In the genomic region with DNA sequence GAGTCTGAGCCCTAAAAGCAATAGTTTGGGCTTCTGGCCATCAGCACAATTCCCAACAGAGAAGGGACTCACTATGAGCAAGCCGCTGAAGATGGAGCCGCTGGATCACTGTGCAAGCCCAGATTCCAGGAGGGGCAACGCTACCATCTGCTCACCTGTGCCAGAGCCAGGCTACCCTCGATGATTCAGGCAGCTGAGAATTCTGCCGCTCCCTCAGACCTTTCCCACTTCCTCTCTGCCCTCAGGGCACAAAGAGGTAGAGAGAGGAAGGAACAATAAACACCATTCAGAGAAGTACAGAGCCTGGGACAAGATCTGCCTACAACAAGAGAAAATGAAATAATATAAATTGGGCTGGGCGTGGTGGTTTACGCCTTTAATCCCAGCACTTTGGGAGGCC, we compare ENCODE assay signal across 1 cellular context.
A peak's percentile ranks its signal among the peaks of the same experiment; 100 is the strongest.
TF ChIP-seq lines count a peak whose summit lies in the region.

No MANE protein-coding gene starts in this region.

TF ChIP-seq in HCT116, 20 proteins besides CTCF, POLR2A, EP300 and RAD21 (continued from another document):
- TF ChIP-seq SRF (IDR thresholded peaks at IDR 0.05; ENCODE audit: low read depth): 0 out of 2 replicates have a peak, but pooled peaks have one; percentile 43
- TF ChIP-seq JUND (IDR thresholded peaks at IDR 0.05): peak; percentile 85
TF ChIP-seq in HCT116: peak in this region for 10.
